Comparison of ENCODE assay signal across 26 cellular contexts in genomic region chr2:236616031-236616430, GRCh38.
"Had no signal": no experiment of that assay in that cellular context is flagged by ENCODE, and none has a peak within 500 bp of the region (broad histone marks: within the 10 kb centered on the region; RNA-seq: fewer than 3 reads in every experiment).

No MANE protein-coding gene starts in this region.

- ATAC-seq: activated CD4-positive, alpha-beta T cell treated with anti-CD3 and anti-CD28 coated beads for 36 hours; activated CD8-positive, alpha-beta memory T cell treated with anti-CD3 and anti-CD28 coated beads, Interleukin-2, amount 10 ng/mL, durations not matched to agents 7 days and 5 days; activated CD8-positive, alpha-beta T cell treated with anti-CD3 and anti-CD28 coated beads, Interleukin-2, amount 10 ng/mL, durations not matched to agents 7 days and 5 days; activated naive CD4-positive, alpha-beta T cell treated with anti-CD3 and anti-CD28 coated beads, Interleukin-2, amount 50 U/mL, for 72 hours; esophagus mucosa; foreskin keratinocyte; gastrocnemius medialis had no signal

- H3K27ac ChIP-seq: ascending aorta, breast epithelium, cardiac muscle cell, colonic mucosa, epithelial cell of prostate, foreskin keratinocyte, gastrocnemius medialis had no signal

- DNase-seq: activated CD4-positive, alpha-beta memory T cell treated with anti-CD3 and anti-CD28 coated beads for 36 hours; activated CD4-positive, alpha-beta T cell treated with anti-CD3 and anti-CD28 coated beads for 36 hours; activated CD4-positive, alpha-beta T cell treated with anti-CD3 and anti-CD28 coated beads, Interleukin-2, amount 10 ng/mL, durations not matched to agents 24 days and 14 days; activated CD4-positive, CD25-positive, alpha-beta regulatory T cell; activated CD4-positive, CD25-positive, alpha-beta regulatory T cell treated with anti-CD3 and anti-CD28 coated beads, Interleukin-2, amount 50 U/mL, for 72 hours; activated CD8-positive, alpha-beta memory T cell treated with anti-CD3 and anti-CD28 coated beads, Interleukin-2, amount 10 ng/mL, durations not matched to agents 7 days and 5 days; activated CD8-positive, alpha-beta memory T cell treated with anti-CD3 and anti-CD28 coated beads, Interleukin-2, amount 50 U/mL, for 4 hours; activated CD8-positive, alpha-beta T cell treated with anti-CD3 and anti-CD28 coated beads, Interleukin-2, amount 10 ng/mL, durations not matched to agents 7 days and 5 days; activated effector memory CD4-positive, alpha-beta T cell treated with anti-CD3 and anti-CD28 coated beads, Interleukin-2, amount 50 U/mL, for 16 hours; activated naive CD4-positive, alpha-beta T cell treated with anti-CD3 and anti-CD28 coated beads for 36 hours; activated naive CD8-positive, alpha-beta T cell treated with anti-CD3 and anti-CD28 coated beads, Interleukin-2, amount 10 ng/mL, durations not matched to agents 7 days and 5 days; activated T-cell treated with anti-CD3 and anti-CD28 coated beads, Interleukin-2, amount 50 U/mL, for 1 hour; activated T-cell treated with anti-CD3 and anti-CD28 coated beads, Interleukin-2, amount 50 U/mL, for 48 hours; central memory CD4-positive, alpha-beta T cell; cerebellar nuclear complex; colonic mucosa; effector CD8-positive, alpha-beta T cell; foreskin keratinocyte; gastrocnemius medialis; T-helper 2 cell had no signal

- H3K4me3 ChIP-seq: ascending aorta, breast epithelium, cardiac muscle cell, colonic mucosa, gastrocnemius medialis had no signal

- H3K9me3 ChIP-seq: ascending aorta, breast epithelium, colonic mucosa, gastrocnemius medialis had no signal

- H3K4me1 ChIP-seq: ascending aorta, breast epithelium, colonic mucosa, foreskin keratinocyte had no signal

- H3K36me3 ChIP-seq: ascending aorta, breast epithelium, cardiac muscle cell, colonic mucosa, gastrocnemius medialis had no signal

- H3K27me3 ChIP-seq: ascending aorta, breast epithelium, colonic mucosa, gastrocnemius medialis had no signal
